34 cellular contexts compared by ENCODE assay signal in the genomic region with DNA sequence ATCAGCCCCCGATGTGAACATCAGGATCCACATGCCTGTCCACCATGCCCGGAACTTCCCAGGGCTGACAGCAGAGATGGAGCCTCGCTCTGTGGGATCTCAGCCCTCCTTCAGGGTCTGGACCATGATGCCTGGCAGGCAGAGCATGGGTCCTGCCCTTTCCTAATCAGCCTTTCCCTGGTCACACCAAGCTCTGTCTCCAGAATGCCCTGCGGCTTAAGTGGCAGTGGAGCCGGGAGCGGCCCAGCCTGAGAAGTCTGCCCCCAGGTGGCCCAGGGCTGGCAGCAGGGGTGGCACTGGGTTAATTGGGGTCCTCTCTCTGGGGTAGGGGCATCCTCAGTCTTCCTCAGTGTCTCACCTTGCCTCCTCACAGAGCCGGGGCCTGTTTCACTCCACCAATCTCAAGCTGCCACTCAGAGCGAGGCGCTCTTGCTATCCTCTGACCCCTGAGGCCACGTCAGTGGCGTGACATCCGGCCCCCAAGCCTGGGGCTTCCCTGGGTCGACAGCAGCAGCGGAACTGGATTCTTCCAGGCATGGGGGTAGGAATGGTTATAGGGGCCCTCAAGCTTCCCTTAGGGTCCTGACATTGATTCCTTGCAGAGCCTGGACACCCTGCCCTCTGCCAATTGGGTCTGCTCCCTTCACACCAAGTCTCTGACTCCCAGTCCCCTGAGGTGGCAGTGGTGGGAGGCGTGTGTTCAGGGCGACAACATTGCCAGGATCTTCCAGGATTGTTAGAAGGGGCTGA. TPM values are rescaled to one million over a fixed set of nuclear protein-coding genes. Genes with fewer than 3 reads are reported as not detected.
"Had no signal": no experiment of that assay in that cellular context is flagged by ENCODE, and none has a peak within 500 bp of the region (broad histone marks: within the 10 kb centered on the region; RNA-seq: fewer than 3 reads in every experiment).

No MANE protein-coding gene starts in this region.

- H3K36me3 ChIP-seq: brain microvascular endothelial cell, esophagus squamous epithelium, gastroesophageal sphincter had no signal

- H3K27ac ChIP-seq: brain microvascular endothelial cell, epithelial cell of prostate, esophagus squamous epithelium, gastroesophageal sphincter had no signal

- H3K4me3 ChIP-seq: esophagus squamous epithelium, gastroesophageal sphincter had no signal

- H3K4me1 ChIP-seq: esophagus squamous epithelium, gastroesophageal sphincter had no signal

- FAIRE-seq: bronchial epithelial cell, endometrium, endothelial cell of umbilical vein had no signal

- H3K27me3 ChIP-seq: brain microvascular endothelial cell, esophagus squamous epithelium, gastroesophageal sphincter had no signal

- H3K9me3 ChIP-seq: esophagus squamous epithelium, gastroesophageal sphincter had no signal

- DNase-seq: activated CD4-positive, alpha-beta T cell treated with anti-CD3 and anti-CD28 coated beads for 36 hours; activated CD4-positive, alpha-beta T cell treated with anti-CD3 and anti-CD28 coated beads, Interleukin-2, amount 10 ng/mL, durations not matched to agents 7 days and 5 days; activated CD4-positive, alpha-beta T cell treated with anti-CD3 and anti-CD28 coated beads, Interleukin-2, amount 50 U/mL, for 48 hours; activated CD4-positive, CD25-positive, alpha-beta regulatory T cell; activated CD8-positive, alpha-beta memory T cell treated with anti-CD3 and anti-CD28 coated beads for 24 hours; activated CD8-positive, alpha-beta T cell treated with anti-CD3 and anti-CD28 coated beads for 36 hours; activated effector memory CD4-positive, alpha-beta T cell treated with Interleukin-2 at 50 U/mL for 16 hours; activated gamma-delta T cell treated with Interleukin-2 at 50 U/mL for 16 hours; activated naive CD4-positive, alpha-beta T cell treated with anti-CD3 and anti-CD28 coated beads, Interleukin-2, amount 50 U/mL, for 16 hours; activated naive CD4-positive, alpha-beta T cell treated with Interleukin-2 at 50 U/mL for 16 hours; activated T-cell treated with anti-CD3 and anti-CD28 coated beads, Interleukin-2, amount 50 U/mL, for 4 hours; amniotic stem cell; anterior cingulate cortex; brain microvascular endothelial cell; cortex of kidney; dermis blood vessel endothelial cell; effector CD8-positive, alpha-beta T cell; esophagus squamous epithelium; foreskin melanocyte; T-helper 2 cell had no signal

- ATAC-seq: activated CD4-positive, alpha-beta T cell treated with anti-CD3 and anti-CD28 coated beads for 36 hours; activated CD8-positive, alpha-beta T cell treated with anti-CD3 and anti-CD28 coated beads for 36 hours; activated T-cell treated with anti-CD3 and anti-CD28 coated beads, Interleukin-2, amount 50 U/mL, for 4 hours; activated T-helper 17 cell treated with anti-CD3 and anti-CD28 coated beads, Interleukin-2, amount 50 U/mL, for 72 hours; gastroesophageal sphincter had no signal

RNA-seq across cellular contexts. Expression of gene HSFX2, which starts 57.3 kb away (rescaled TPM):
- total RNA-seq: activated CD4-positive, alpha-beta T cell treated with anti-CD3 and anti-CD28 coated beads for 36 hours; activated CD8-positive, alpha-beta T cell treated with anti-CD3 and anti-CD28 coated beads for 36 hours; activated T-cell treated with anti-CD3 and anti-CD28 coated beads, Interleukin-2, amount 50 U/mL, for 4 hours; activated T-helper 17 cell treated with anti-CD3 and anti-CD28 coated beads, Interleukin-2, amount 50 U/mL, for 72 hours; astrocyte; bronchial epithelial cell; cardiac septum; dermis blood vessel endothelial cell; endothelial cell of umbilical vein; gastroesophageal sphincter had no signal

RNA-seq across cellular contexts. Expression of gene MAGEA11, which starts 59.5 kb away (rescaled TPM):
- total RNA-seq: activated CD4-positive, alpha-beta T cell treated with anti-CD3 and anti-CD28 coated beads for 36 hours; activated CD4-positive, alpha-beta T cell treated with anti-CD3 and anti-CD28 coated beads, Interleukin-2, amount 10 ng/mL, durations not matched to agents 7 days and 5 days; activated CD8-positive, alpha-beta T cell treated with anti-CD3 and anti-CD28 coated beads for 36 hours; activated T-cell treated with anti-CD3 and anti-CD28 coated beads, Interleukin-2, amount 50 U/mL, for 4 hours; activated T-helper 17 cell treated with anti-CD3 and anti-CD28 coated beads, Interleukin-2, amount 50 U/mL, for 72 hours; astrocyte; bronchial epithelial cell; cardiac septum; cerebellum; dermis blood vessel endothelial cell; endothelial cell of umbilical vein; fibroblast of lung; fibroblast of villous mesenchyme; gastroesophageal sphincter; glomerular endothelial cell; T-helper 1 cell treated with Interleukin-12 subunit alpha and Interleukin-12 subunit beta and Interleukin-4 antibody, amounts not matched to agents 30 ng/mL and 1 ng/mL, for 36 hours had no signal
- polyA plus RNA-seq: adipose tissue, endothelial cell of umbilical vein, fibroblast of lung had no signal
